ENCODE assay signal across 21 cellular contexts in the genomic region with DNA sequence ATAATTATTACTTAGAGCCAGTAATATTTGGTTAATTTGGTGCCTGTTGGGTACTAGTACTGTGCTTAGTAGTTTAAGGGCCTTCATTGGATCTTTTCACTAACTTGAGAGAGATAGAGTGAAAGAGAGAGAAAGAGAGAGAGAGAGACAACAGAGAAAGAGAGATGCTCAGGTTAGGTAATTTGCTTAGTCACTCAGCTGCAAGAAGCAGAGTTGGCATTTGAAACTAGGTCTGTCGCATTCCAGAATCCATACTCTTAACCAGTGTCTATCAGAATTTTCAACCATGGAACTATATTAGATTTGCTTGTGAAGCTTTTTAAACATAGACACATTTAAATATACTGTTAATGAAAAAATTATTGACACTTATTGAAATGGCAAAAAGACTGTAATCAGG. TPM values are rescaled to one million over a fixed set of nuclear protein-coding genes. Genes with fewer than 3 reads are reported as not detected.
A peak's percentile ranks its signal among the peaks of the same experiment; 100 is the strongest.
DNase-seq lines count a peak whose midpoint lies in the region; ATAC-seq, FAIRE-seq and TF ChIP-seq lines count a peak whose summit lies in the region.
"Had no signal": no experiment of that assay in that cellular context is flagged by ENCODE, and none has a peak within 500 bp of the region (broad histone marks: within the 10 kb centered on the region; RNA-seq: fewer than 3 reads in every experiment).

No MANE protein-coding gene starts in this region.

- H2BK120ac ChIP-seq in mesenchymal stem cell (ENCODE audit: low read depth, low read length) = no peak overlapping the region

- no peak overlapping the region for H2AFZ ChIP-seq in mesenchymal stem cell (ENCODE audit: low read depth, low read length)

- H3K18ac ChIP-seq in mesenchymal stem cell (ENCODE audit: low read depth in 1 of 2, low read length in 2 of 2) = no peak overlapping the region

- H4K91ac ChIP-seq in mesenchymal stem cell (ENCODE audit: low read length) = no peak overlapping the region

- H3K4me1 Mint-ChIP-seq in effector memory CD8-positive, alpha-beta T cell (ENCODE audit: low read depth in 2 of 2) = no peaks in the 10 kb centered on the region

- H3K27ac ChIP-seq in mesenchymal stem cell (ENCODE audit: low read length, poor library complexity, severe bottlenecking) = peak overlapping the region; percentile 33
- H3K27ac ChIP-seq: left lung, SJCRH30, vagina had no signal

- H3K4me3 Mint-ChIP-seq in effector memory CD8-positive, alpha-beta T cell = no peak overlapping the region
- H3K4me3 Mint-ChIP-seq: B cell, endodermal cell had no signal

- H2BK12ac ChIP-seq in mesenchymal stem cell (ENCODE audit: low read length in 2 of 2) = no peak overlapping the region

- DNase-seq in ELR (ENCODE audit: low read depth) (peak; percentile 63), RCC 7860 (ENCODE audit: low spot score) (peak; percentile 30), choroid plexus epithelial cell (ENCODE audit: low read depth) (peak; percentile 57), mesenchymal stem cell (no peak), NCI-H2081 (lab: John Stamatoyannopoulos, UW) (no peak), RPMI8226 (no peak)
- DNase-seq in effector memory CD8-positive, alpha-beta T cell = no peak
- DNase-seq in effector CD4-positive, alpha-beta T cell = no peak
- DNase-seq: cerebellar nuclear complex; endodermal cell; H7; left lung; NCI-H1694; NCI-H510A; stimulated activated CD4-positive, alpha-beta T cell treated with anti-CD3 and anti-CD28 coated beads, Interleukin-4, amount 100 ng/mL, for 4 hours; T-helper 2 cell had no signal

- no CpG with 5 or more reads among the region's 1 CpG for WGBS in mesenchymal stem cell

- no peaks in the 10 kb centered on the region for H3K36me3 Mint-ChIP-seq in effector memory CD8-positive, alpha-beta T cell (ENCODE audit: insufficient read depth)

- no peaks in the 10 kb centered on the region for H3K27me3 Mint-ChIP-seq in effector memory CD8-positive, alpha-beta T cell
- H3K27me3 Mint-ChIP-seq: B cell had no signal

- H2AK5ac ChIP-seq in mesenchymal stem cell (ENCODE audit: low read length, severe bottlenecking) = no peak overlapping the region

- H3K4me2 ChIP-seq in mesenchymal stem cell (ENCODE audit: low read length, poor library complexity, severe bottlenecking) = no peak overlapping the region

- H3K4me1 ChIP-seq in mesenchymal stem cell (ENCODE audit: control insufficient read depth, insufficient read depth, low read depth, low read length) = peaks cover 3% of the 10 kb centered on the region
- H3K4me1 ChIP-seq: SJCRH30, vagina had no signal

- no peak for FAIRE-seq in RCC 7860 (lab: Jason Lieb, UNC)
- FAIRE-seq: HepG2, small intestine had no signal

- H3K9me3 Mint-ChIP-seq in effector memory CD8-positive, alpha-beta T cell = no peaks in the 10 kb centered on the region

- H3K23ac ChIP-seq in mesenchymal stem cell (ENCODE audit: low read length in 2 of 2) = no peak overlapping the region

- H2BK15ac ChIP-seq in mesenchymal stem cell (ENCODE audit: low read depth, poor library complexity, severe bottlenecking) = no peak overlapping the region

- H3K9ac ChIP-seq in mesenchymal stem cell (ENCODE audit: low read length) = no peak overlapping the region

- H3K4me3 ChIP-seq in choroid plexus epithelial cell (ENCODE audit: low read depth, low read length) (no peak overlapping the region), mesenchymal stem cell (ENCODE audit: insufficient read depth in 1 of 2, low read depth in 1 of 2, low read length in 2 of 2) (no peak overlapping the region)
- H3K4me3 ChIP-seq: left lung, SJCRH30, vagina had no signal

- no peak overlapping the region for H3K4ac ChIP-seq in mesenchymal stem cell (ENCODE audit: low read depth in 1 of 2, low read length in 2 of 2)

- no peaks in the 10 kb centered on the region for H3K36me3 ChIP-seq in mesenchymal stem cell (ENCODE audit: control insufficient read depth in 1 of 2, insufficient read depth in 2 of 2, low read depth in 1 of 2, low read length in 2 of 2)
- H3K36me3 ChIP-seq: left lung, SJCRH30, vagina had no signal

- H3K27me3 ChIP-seq in mesenchymal stem cell (ENCODE audit: control insufficient read depth in 1 of 2, insufficient read depth in 1 of 2, low read length in 2 of 2) = no peaks in the 10 kb centered on the region
- H3K27me3 ChIP-seq: left lung, SJCRH30, vagina had no signal

- H3K9me3 ChIP-seq in mesenchymal stem cell (ENCODE audit: control insufficient read depth, low read length) = no peaks in the 10 kb centered on the region
- H3K9me3 ChIP-seq: left lung, SJCRH30, vagina had no signal

- H2BK5ac ChIP-seq in mesenchymal stem cell (ENCODE audit: low read depth, low read length, poor library complexity, severe bottlenecking) = no peak overlapping the region

- no peak for ATAC-seq in effector memory CD8-positive, alpha-beta T cell (replicated peaks)

- H3K27ac Mint-ChIP-seq in effector memory CD8-positive, alpha-beta T cell = no peak overlapping the region
- H3K27ac Mint-ChIP-seq: B cell, endodermal cell had no signal

- no peak for TF ChIP-seq CTCF in choroid plexus epithelial cell (conservative IDR thresholded peaks at IDR 0.05; ENCODE audit: low read depth, low read length)

- H3K14ac ChIP-seq in mesenchymal stem cell (ENCODE audit: low read length in 2 of 2) = no peak overlapping the region

- no peaks in the 10 kb centered on the region for H3K79me1 ChIP-seq in mesenchymal stem cell (replicated peaks; ENCODE audit: low read length, poor library complexity, severe bottlenecking)

- H4K8ac ChIP-seq in mesenchymal stem cell (ENCODE audit: low read length) = no peak overlapping the region

RNA-seq across cellular contexts. Expression of a gene that starts 31.1 kb away (rescaled TPM):
- polyA plus RNA-seq in mesenchymal stem cell (2013, experiment 1 of 2) = 9.2 TPM
- 8.6 TPM for polyA plus RNA-seq in mesenchymal stem cell (2013, experiment 2 of 2)

Comparison
In these comparisons a context has a peak if more than half of its experiments do, and no peak if none do; other contexts are left out.
1. DNase-seq: peak in ELR (single experiment), RCC 7860 (single experiment) and choroid plexus epithelial cell (single experiment); none in mesenchymal stem cell (single experiment), effector memory CD8-positive, alpha-beta T cell (0 of 3), NCI-H2081 (0 of 2), RPMI8226 (single experiment) and effector CD4-positive, alpha-beta T cell (single experiment).